In genomic region chr9:18941060-18941746, GRCh38 we compare ENCODE assay signal across 14 cellular contexts.
DNase-seq lines count a peak whose midpoint lies in the region; ATAC-seq and TF ChIP-seq lines count a peak whose summit lies in the region.
"Had no signal": no experiment of that assay in that cellular context is flagged by ENCODE, and none has a peak within 500 bp of the region (broad histone marks: within the 10 kb centered on the region; RNA-seq: fewer than 3 reads in every experiment).

No MANE protein-coding gene starts in this region.

- no peak for TF ChIP-seq CTCF in VCaP (conservative IDR thresholded peaks at IDR 0.05)

- peak; percentile 59 for ATAC-seq in Right ventricle myocardium inferior
- ATAC-seq in left cardiac atrium, result no peak
- ATAC-seq in HG02571 (IDR thresholded peaks at IDR 0.05; ENCODE audit: unreplicated experiment), result no peak
- ATAC-seq: GM23338, HepG2 had no signal

- intact Hi-C loops in Right ventricle myocardium inferior (cut with DNase I) (no loop called here), left cardiac atrium (cut with DNase I) (no loop called here)

- H3K27ac ChIP-seq in VCaP, result peak overlapping the region; percentile 86; the same call in 1 of the 2 replicates
- H3K27ac ChIP-seq: BLaER1 had no signal

- no peak for DNase-seq in Right ventricle myocardium inferior (ENCODE audit: missing footprints)
- no peak for DNase-seq in left cardiac atrium
- DNase-seq in DMS79 treated with DMSO at 0.1 percent for 48 hours (lab: John Stamatoyannopoulos, UW), result peak; percentile 75
- peak; percentile 32 to 39 for DNase-seq in NCI-H446 (lab: John Stamatoyannopoulos, UW)
- no peak for DNase-seq in COLO668 (lab: John Stamatoyannopoulos, UW; ENCODE audit: unreplicated experiment)
- DNase-seq: 8988T; Calu3; CD4-positive, alpha-beta memory T cell; HCEC 1CT had no signal

Comparison
In these comparisons a context has a peak if more than half of its experiments do, and no peak if none do; other contexts are left out.
1. DNase-seq: peak in DMS79 treated with DMSO at 0.1 percent for 48 hours (single experiment) and NCI-H446 (2 of 2); none in Right ventricle myocardium inferior (single experiment), left cardiac atrium (single experiment) and COLO668 (single experiment).